ENCODE assay signal across 26 cellular contexts in genomic region chr1:242208021-242208420, GRCh38.
"Had no signal": no experiment of that assay in that cellular context is flagged by ENCODE, and none has a peak within 500 bp of the region (broad histone marks: within the 10 kb centered on the region; RNA-seq: fewer than 3 reads in every experiment).

No MANE protein-coding gene starts in this region.

- H3K27me3 ChIP-seq: pancreas, right lobe of liver, sigmoid colon, suprapubic skin, testis, tibial artery, transverse colon, upper lobe of right lung, uterus had no signal

- H3K36me3 ChIP-seq: pancreas, prostate gland, right lobe of liver, sigmoid colon, suprapubic skin, tibial artery, transverse colon, upper lobe of right lung, uterus had no signal

- DNase-seq: naive B cell; naive thymus-derived CD8-positive, alpha-beta T cell; nephron progenitor cell; occipital lobe; pancreas; right cardiac atrium; right lobe of liver; sigmoid colon; small intestine; stimulated activated CD4-positive, alpha-beta T cell treated with anti-CD3 and anti-CD28 coated beads, Interleukin-15, amount 100 ng/mL, for 24 hours; stimulated activated CD4-positive, alpha-beta T cell treated with anti-CD3 and anti-CD28 coated beads, Interleukin-2, amount 100 ng/mL, for 24 hours; stimulated activated CD4-positive, alpha-beta T cell treated with anti-CD3 and anti-CD28 coated beads, Interleukin-2, amount 100 ng/mL, for 48 hours; stimulated activated CD4-positive, alpha-beta T cell treated with anti-CD3 and anti-CD28 coated beads, Interleukin-4, amount 100 ng/mL, for 24 hours; stimulated activated naive CD4-positive, alpha-beta T cell; stimulated activated naive CD8-positive, alpha-beta T cell treated with anti-CD3 and anti-CD28 coated beads, Interleukin-15, amount 100 ng/mL, for 72 hours; stimulated activated naive CD8-positive, alpha-beta T cell treated with anti-CD3 and anti-CD28 coated beads, Interleukin-15, Interleukin-2, amounts not matched to agents 100 U/mL and 50 U/mL, for 24 hours; substantia nigra; testis; tibial artery; transverse colon; upper lobe of right lung; uterus had no signal

- H3K9me3 ChIP-seq: pancreas, prostate gland, right lobe of liver, sigmoid colon, suprapubic skin, testis, tibial artery, transverse colon, upper lobe of right lung, uterus had no signal

- H3K4me3 ChIP-seq: pancreas, prostate gland, right lobe of liver, sigmoid colon, suprapubic skin, testis, tibial artery, transverse colon, upper lobe of right lung, uterus had no signal

- ATAC-seq: naive thymus-derived CD8-positive, alpha-beta T cell; natural killer cell treated with Interleukin-12 subunit alpha and Interleukin-12 subunit beta and Interleukin-15 and Interleukin-18, amount 100 ng/mL, for 72 hours; pancreas; right cardiac atrium; right lobe of liver; stimulated activated effector memory CD8-positive, alpha-beta T cell treated with anti-CD3 and anti-CD28 coated beads, Interleukin-12 subunit alpha, Interleukin-12 subunit beta, amount 100 ng/mL, for 72 hours; stimulated activated naive CD8-positive, alpha-beta T cell treated with anti-CD3 and anti-CD28 coated beads, Interleukin-15, amount 100 ng/mL, for 72 hours; stimulated activated naive CD8-positive, alpha-beta T cell treated with anti-CD3 and anti-CD28 coated beads, Interleukin-15, Interleukin-2, amounts not matched to agents 100 U/mL and 50 U/mL, for 24 hours; upper lobe of right lung had no signal

- H3K4me1 ChIP-seq: pancreas, prostate gland, right lobe of liver, sigmoid colon, suprapubic skin, testis, tibial artery, transverse colon, upper lobe of right lung, uterus had no signal

- H3K27ac ChIP-seq: pancreas, prostate gland, right lobe of liver, sigmoid colon, suprapubic skin, testis, tibial artery, transverse colon, upper lobe of right lung, uterus had no signal
